ENCODE assay signal across 2 cellular contexts in the genomic region with DNA sequence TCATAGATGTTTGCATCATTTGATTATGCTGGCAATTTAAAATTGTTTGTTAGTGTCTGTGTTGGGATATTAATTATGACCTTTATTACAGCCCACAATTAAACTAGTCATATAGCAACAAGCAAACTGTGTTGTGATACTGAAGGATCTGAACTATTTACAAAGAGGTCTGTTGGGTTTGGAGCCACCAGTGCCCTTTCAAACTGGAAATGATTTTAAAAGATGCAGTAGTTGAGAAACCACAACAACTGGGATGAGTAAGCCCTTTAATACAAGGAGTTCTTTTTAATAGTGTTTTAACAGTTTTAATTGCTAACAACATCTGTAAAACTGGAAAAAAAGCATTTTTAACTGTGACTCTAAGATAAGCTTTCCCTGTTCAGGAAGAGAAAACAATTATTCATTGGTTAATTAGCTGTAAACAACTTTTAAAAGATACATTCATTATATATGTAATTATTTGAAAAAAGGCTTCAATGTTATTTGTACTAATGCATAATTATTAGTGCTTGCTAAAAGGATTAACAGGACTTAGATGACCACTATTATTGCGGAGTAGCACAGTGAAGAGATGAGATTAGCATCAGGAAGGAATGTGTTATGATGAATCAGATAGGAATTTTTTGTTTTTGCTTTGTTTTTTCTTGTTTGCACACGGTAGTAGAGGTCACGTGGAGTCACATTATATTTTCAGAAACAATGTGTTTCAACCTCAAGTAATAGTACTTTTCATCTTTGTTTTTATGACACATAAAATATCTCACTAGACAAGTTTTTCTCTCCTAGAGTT.
TF ChIP-seq lines count a peak whose summit lies in the region.

No MANE protein-coding gene starts in this region.

TF ChIP-seq in A549, 52 proteins besides CTCF, POLR2A, EP300 and RAD21:
- TF ChIP-seq, protein P1, sequence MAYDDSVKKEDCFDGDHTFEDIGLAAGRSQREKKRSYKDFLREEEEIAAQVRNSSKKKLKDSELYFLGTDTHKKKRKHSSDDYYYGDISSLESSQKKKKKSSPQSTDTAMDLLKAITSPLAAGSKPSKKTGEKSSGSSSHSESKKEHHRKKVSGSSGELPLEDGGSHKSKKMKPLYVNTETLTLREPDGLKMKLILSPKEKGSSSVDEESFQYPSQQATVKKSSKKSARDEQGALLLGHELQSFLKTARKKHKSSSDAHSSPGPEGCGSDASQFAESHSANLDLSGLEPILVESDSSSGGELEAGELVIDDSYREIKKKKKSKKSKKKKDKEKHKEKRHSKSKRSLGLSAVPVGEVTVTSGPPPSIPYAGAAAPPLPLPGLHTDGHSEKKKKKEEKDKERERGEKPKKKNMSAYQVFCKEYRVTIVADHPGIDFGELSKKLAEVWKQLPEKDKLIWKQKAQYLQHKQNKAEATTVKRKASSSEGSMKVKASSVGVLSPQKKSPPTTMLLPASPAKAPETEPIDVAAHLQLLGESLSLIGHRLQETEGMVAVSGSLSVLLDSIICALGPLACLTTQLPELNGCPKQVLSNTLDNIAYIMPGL (CRISPR knock-in tag; IDR thresholded peaks at IDR 0.05; ENCODE audit: borderline replicate concordance): no peak
- TF ChIP-seq, protein P2, sequence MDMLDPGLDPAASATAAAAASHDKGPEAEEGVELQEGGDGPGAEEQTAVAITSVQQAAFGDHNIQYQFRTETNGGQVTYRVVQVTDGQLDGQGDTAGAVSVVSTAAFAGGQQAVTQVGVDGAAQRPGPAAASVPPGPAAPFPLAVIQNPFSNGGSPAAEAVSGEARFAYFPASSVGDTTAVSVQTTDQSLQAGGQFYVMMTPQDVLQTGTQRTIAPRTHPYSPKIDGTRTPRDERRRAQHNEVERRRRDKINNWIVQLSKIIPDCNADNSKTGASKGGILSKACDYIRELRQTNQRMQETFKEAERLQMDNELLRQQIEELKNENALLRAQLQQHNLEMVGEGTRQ (IDR thresholded peaks at IDR 0.05): peak; percentile 78
- TF ChIP-seq JUNB (IDR thresholded peaks at IDR 0.05): peak; percentile 51
- 0 out of 2 replicates have a peak, but pooled peaks have one; percentile 9 for TF ChIP-seq FOSL2 (IDR thresholded peaks at IDR 0.05)
- TF ChIP-seq FOSL2 (CRISPR knock-in tag; IDR thresholded peaks at IDR 0.05): peak; percentile 85
- TF ChIP-seq, protein P3, sequence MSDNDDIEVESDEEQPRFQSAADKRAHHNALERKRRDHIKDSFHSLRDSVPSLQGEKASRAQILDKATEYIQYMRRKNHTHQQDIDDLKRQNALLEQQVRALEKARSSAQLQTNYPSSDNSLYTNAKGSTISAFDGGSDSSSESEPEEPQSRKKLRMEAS (IDR thresholded peaks at IDR 0.05): peak; percentile 46; the same call in 1 of the 2 replicates
- TF ChIP-seq SMC3 (IDR thresholded peaks at IDR 0.05): no peak
- TF ChIP-seq GATA3 (IDR thresholded peaks at IDR 0.05; ENCODE audit: borderline replicate concordance): peak; percentile 88

TF ChIP-seq in WTC11, 78 proteins besides CTCF, POLR2A, EP300 and RAD21 (continued from another document):
- TF ChIP-seq, protein P4, sequence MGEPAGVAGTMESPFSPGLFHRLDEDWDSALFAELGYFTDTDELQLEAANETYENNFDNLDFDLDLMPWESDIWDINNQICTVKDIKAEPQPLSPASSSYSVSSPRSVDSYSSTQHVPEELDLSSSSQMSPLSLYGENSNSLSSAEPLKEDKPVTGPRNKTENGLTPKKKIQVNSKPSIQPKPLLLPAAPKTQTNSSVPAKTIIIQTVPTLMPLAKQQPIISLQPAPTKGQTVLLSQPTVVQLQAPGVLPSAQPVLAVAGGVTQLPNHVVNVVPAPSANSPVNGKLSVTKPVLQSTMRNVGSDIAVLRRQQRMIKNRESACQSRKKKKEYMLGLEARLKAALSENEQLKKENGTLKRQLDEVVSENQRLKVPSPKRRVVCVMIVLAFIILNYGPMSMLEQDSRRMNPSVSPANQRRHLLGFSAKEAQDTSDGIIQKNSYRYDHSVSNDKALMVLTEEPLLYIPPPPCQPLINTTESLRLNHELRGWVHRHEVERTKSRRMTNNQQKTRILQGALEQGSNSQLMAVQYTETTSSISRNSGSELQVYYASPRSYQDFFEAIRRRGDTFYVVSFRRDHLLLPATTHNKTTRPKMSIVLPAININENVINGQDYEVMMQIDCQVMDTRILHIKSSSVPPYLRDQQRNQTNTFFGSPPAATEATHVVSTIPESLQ (CRISPR knock-in tag; IDR thresholded peaks at IDR 0.05): no peak
- TF ChIP-seq SMAD4 (CRISPR knock-in tag; IDR thresholded peaks at IDR 0.05): no peak
- TF ChIP-seq, protein P5, sequence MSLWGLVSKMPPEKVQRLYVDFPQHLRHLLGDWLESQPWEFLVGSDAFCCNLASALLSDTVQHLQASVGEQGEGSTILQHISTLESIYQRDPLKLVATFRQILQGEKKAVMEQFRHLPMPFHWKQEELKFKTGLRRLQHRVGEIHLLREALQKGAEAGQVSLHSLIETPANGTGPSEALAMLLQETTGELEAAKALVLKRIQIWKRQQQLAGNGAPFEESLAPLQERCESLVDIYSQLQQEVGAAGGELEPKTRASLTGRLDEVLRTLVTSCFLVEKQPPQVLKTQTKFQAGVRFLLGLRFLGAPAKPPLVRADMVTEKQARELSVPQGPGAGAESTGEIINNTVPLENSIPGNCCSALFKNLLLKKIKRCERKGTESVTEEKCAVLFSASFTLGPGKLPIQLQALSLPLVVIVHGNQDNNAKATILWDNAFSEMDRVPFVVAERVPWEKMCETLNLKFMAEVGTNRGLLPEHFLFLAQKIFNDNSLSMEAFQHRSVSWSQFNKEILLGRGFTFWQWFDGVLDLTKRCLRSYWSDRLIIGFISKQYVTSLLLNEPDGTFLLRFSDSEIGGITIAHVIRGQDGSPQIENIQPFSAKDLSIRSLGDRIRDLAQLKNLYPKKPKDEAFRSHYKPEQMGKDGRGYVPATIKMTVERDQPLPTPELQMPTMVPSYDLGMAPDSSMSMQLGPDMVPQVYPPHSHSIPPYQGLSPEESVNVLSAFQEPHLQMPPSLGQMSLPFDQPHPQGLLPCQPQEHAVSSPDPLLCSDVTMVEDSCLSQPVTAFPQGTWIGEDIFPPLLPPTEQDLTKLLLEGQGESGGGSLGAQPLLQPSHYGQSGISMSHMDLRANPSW (CRISPR knock-in tag; conservative IDR thresholded peaks at IDR 0.05; ENCODE audit: low read depth): no peak
- TF ChIP-seq, protein P6, sequence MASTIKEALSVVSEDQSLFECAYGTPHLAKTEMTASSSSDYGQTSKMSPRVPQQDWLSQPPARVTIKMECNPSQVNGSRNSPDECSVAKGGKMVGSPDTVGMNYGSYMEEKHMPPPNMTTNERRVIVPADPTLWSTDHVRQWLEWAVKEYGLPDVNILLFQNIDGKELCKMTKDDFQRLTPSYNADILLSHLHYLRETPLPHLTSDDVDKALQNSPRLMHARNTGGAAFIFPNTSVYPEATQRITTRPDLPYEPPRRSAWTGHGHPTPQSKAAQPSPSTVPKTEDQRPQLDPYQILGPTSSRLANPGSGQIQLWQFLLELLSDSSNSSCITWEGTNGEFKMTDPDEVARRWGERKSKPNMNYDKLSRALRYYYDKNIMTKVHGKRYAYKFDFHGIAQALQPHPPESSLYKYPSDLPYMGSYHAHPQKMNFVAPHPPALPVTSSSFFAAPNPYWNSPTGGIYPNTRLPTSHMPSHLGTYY (CRISPR knock-in tag; IDR thresholded peaks at IDR 0.05): no peak
- TF ChIP-seq, protein P7, sequence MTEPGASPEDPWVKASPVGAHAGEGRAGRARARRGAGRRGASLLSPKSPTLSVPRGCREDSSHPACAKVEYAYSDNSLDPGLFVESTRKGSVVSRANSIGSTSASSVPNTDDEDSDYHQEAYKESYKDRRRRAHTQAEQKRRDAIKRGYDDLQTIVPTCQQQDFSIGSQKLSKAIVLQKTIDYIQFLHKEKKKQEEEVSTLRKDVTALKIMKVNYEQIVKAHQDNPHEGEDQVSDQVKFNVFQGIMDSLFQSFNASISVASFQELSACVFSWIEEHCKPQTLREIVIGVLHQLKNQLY (CRISPR knock-in tag; IDR thresholded peaks at IDR 0.05): no peak
- no peak for TF ChIP-seq CREB1 (CRISPR knock-in tag; IDR thresholded peaks at IDR 0.05)
- TF ChIP-seq ZNF232 (CRISPR knock-in tag; IDR thresholded peaks at IDR 0.05): no peak
